18 cellular contexts compared by ENCODE assay signal in genomic region chr12:547883-548470, GRCh38.
"Had no signal": no experiment of that assay in that cellular context is flagged by ENCODE, and none has a peak within 500 bp of the region (broad histone marks: within the 10 kb centered on the region; RNA-seq: fewer than 3 reads in every experiment).

No MANE protein-coding gene starts in this region.

- H3K27ac ChIP-seq: ascending aorta, right lobe of liver, testis, upper lobe of left lung, WERI-Rb-1 had no signal

- H3K36me3 ChIP-seq: right lobe of liver, WERI-Rb-1 had no signal

- H3K9me3 Mint-ChIP-seq: activated naive CD4-positive, alpha-beta T cell treated with anti-CD3 and anti-CD28 coated beads, Interleukin-2, amount 50 U/mL, for 72 hours; activated T-helper 17 cell treated with anti-CD3 and anti-CD28 coated beads, Interleukin-2, amount 50 U/mL, for 72 hours; memory B cell; nephron progenitor cell; T-helper 1 cell treated with Interleukin-12 subunit alpha and Interleukin-12 subunit beta and Interleukin-4 antibody, amounts not matched to agents 30 μg/mL and 1 μg/mL, for 36 hours had no signal

- H3K4me1 ChIP-seq: right lobe of liver had no signal

- ATAC-seq: activated naive CD4-positive, alpha-beta T cell treated with anti-CD3 and anti-CD28 coated beads, Interleukin-2, amount 50 U/mL, for 72 hours; activated T-helper 17 cell treated with anti-CD3 and anti-CD28 coated beads, Interleukin-2, amount 50 U/mL, for 72 hours; right lobe of liver had no signal

- H3K36me3 Mint-ChIP-seq: activated naive CD4-positive, alpha-beta T cell treated with anti-CD3 and anti-CD28 coated beads, Interleukin-2, amount 50 U/mL, for 72 hours had no signal

- H3K27ac Mint-ChIP-seq: activated naive CD4-positive, alpha-beta T cell treated with anti-CD3 and anti-CD28 coated beads, Interleukin-2, amount 50 U/mL, for 72 hours; activated T-helper 17 cell treated with anti-CD3 and anti-CD28 coated beads, Interleukin-2, amount 50 U/mL, for 72 hours; memory B cell; nephron progenitor cell; T-helper 1 cell treated with Interleukin-12 subunit alpha and Interleukin-12 subunit beta and Interleukin-4 antibody, amounts not matched to agents 30 μg/mL and 1 μg/mL, for 36 hours had no signal

- H3K4me3 ChIP-seq: ascending aorta, right lobe of liver, smooth muscle cell, testis, upper lobe of left lung had no signal

- H3K4me2 ChIP-seq: smooth muscle cell had no signal

- H3K27me3 ChIP-seq: ascending aorta, testis, upper lobe of left lung had no signal

- H3K9me3 ChIP-seq: ascending aorta, right lobe of liver, testis, upper lobe of left lung had no signal

- H3K4me3 Mint-ChIP-seq: activated T-helper 17 cell treated with anti-CD3 and anti-CD28 coated beads, Interleukin-2, amount 50 U/mL, for 72 hours; memory B cell; nephron progenitor cell; T-helper 1 cell treated with Interleukin-12 subunit alpha and Interleukin-12 subunit beta and Interleukin-4 antibody, amounts not matched to agents 30 μg/mL and 1 μg/mL, for 36 hours had no signal

- DNase-seq: activated CD4-positive, CD25-positive, alpha-beta regulatory T cell treated with anti-CD3 and anti-CD28 coated beads, Interleukin-2, amount 50 U/mL, for 72 hours; activated T-cell treated with anti-CD3 and anti-CD28 coated beads, Interleukin-2, amount 50 U/mL, for 1 hour; central memory CD4-positive, alpha-beta T cell; effector memory CD4-positive, alpha-beta T cell; nephron progenitor cell; nucleus accumbens; right lobe of liver; stimulated activated CD4-positive, alpha-beta T cell treated with anti-CD3 and anti-CD28 coated beads, Interleukin-4, amount 100 ng/mL, for 1 hour; stimulated activated naive CD4-positive, alpha-beta T cell; testis; upper lobe of left lung; WERI-Rb-1 had no signal
